ENCODE assay signal across 11 cellular contexts in the genomic region with DNA sequence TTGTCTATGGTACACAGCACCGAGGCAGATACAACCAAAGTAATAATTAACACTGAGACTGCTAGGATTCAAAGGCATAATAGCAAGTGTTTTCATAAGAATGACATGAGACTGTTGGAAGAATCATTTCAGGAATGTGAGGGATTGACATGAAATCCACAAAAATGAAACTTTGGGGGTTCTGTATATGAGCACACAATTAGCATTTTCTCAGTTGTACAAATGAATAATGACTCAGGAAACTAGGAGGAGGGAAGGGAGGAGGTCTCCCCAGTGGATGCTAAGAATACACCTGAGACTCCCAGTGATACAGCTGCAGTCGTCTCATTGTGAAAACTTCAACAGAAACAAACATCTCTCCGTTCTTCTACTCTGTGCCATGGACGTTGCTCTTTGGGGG.
DNase-seq lines count a peak whose midpoint lies in the region; ATAC-seq and TF ChIP-seq lines count a peak whose summit lies in the region.
"Had no signal": no experiment of that assay in that cellular context is flagged by ENCODE, and none has a peak within 500 bp of the region (broad histone marks: within the 10 kb centered on the region; RNA-seq: fewer than 3 reads in every experiment).

No MANE protein-coding gene starts in this region.

- H3K4me3 Mint-ChIP-seq in GM23338 (no peak overlapping the region), osteocyte (ENCODE audit: unreplicated experiment) (no peak overlapping the region), glutamatergic neuron (ENCODE audit: unreplicated experiment) (no peak overlapping the region)
- H3K4me3 Mint-ChIP-seq: CD4-positive, CD25-positive, alpha-beta regulatory T cell; HFFc6; IgD-negative memory B cell had no signal

- H3K4me3 ChIP-seq in GM23338: no peak overlapping the region
- H3K4me3 ChIP-seq: BLaER1 treated with 17β-estradiol and CSF1 and Interleukin-3, amounts not matched to agents 10 nM and 100 nM had no signal

- H3K9me3 Mint-ChIP-seq in GM23338: peaks cover 5% of the 10 kb centered on the region; the same call in 1 of the 3 replicates
- no peaks in the 10 kb centered on the region for H3K9me3 Mint-ChIP-seq in osteocyte (ENCODE audit: unreplicated experiment)
- peaks cover 3% of the 10 kb centered on the region for H3K9me3 Mint-ChIP-seq in glutamatergic neuron (ENCODE audit: unreplicated experiment)
- H3K9me3 Mint-ChIP-seq: IgD-negative memory B cell had no signal

- no peaks in the 10 kb centered on the region for H3K9me2 ChIP-seq in GM23338 (ENCODE audit: insufficient read depth)

- no peaks in the 10 kb centered on the region for H3K4me1 ChIP-seq in GM23338 (ENCODE audit: insufficient read depth)
- H3K4me1 ChIP-seq: BLaER1 treated with 17β-estradiol and CSF1 and Interleukin-3, amounts not matched to agents 10 nM and 100 nM had no signal

- DNase-seq in GM23338 (ENCODE audit: low spot score): no peak
- peak; percentile 13 for DNase-seq in iris pigment epithelial cell (ENCODE audit: low read depth)
- DNase-seq in osteocyte (ENCODE audit: extremely low spot score, unreplicated experiment): no peak
- DNase-seq in DMS53 (lab: John Stamatoyannopoulos, UW): no peak
- DNase-seq in glutamatergic neuron: no peak
- DNase-seq: CD4-positive, CD25-positive, alpha-beta regulatory T cell; HCEC 1CT; HFFc6 had no signal

- H3K27ac ChIP-seq in GM23338 (ENCODE audit: low read depth): no peak overlapping the region
- H3K27ac ChIP-seq: BLaER1 treated with 17β-estradiol and CSF1 and Interleukin-3, amounts not matched to agents 10 nM and 100 nM had no signal

- peaks cover 4% of the 10 kb centered on the region for H3K36me3 Mint-ChIP-seq in GM23338 (ENCODE audit: low read depth)
- H3K36me3 Mint-ChIP-seq in osteocyte (ENCODE audit: unreplicated experiment): peaks cover 4% of the 10 kb centered on the region
- H3K36me3 Mint-ChIP-seq in glutamatergic neuron (ENCODE audit: unreplicated experiment): peaks cover 7% of the 10 kb centered on the region
- H3K36me3 Mint-ChIP-seq: CD4-positive, CD25-positive, alpha-beta regulatory T cell; IgD-negative memory B cell had no signal

- no peaks in the 10 kb centered on the region for H4K20me1 ChIP-seq in GM23338 (replicated peaks; ENCODE audit: insufficient read depth)
- H4K20me1 ChIP-seq: BLaER1 treated with 17β-estradiol and CSF1 and Interleukin-3, amounts not matched to agents 10 nM and 100 nM had no signal

- H3K27me3 Mint-ChIP-seq in GM23338 (ENCODE audit: insufficient read depth, low read depth, poor library complexity) (no peaks in the 10 kb centered on the region), osteocyte (ENCODE audit: unreplicated experiment) (no peaks in the 10 kb centered on the region), glutamatergic neuron (ENCODE audit: unreplicated experiment) (peaks cover 2% of the 10 kb centered on the region)
- H3K27me3 Mint-ChIP-seq: CD4-positive, CD25-positive, alpha-beta regulatory T cell; IgD-negative memory B cell had no signal

- no peaks in the 10 kb centered on the region for H3K36me3 ChIP-seq in GM23338 (ENCODE audit: insufficient read depth)
- H3K36me3 ChIP-seq: BLaER1 treated with 17β-estradiol and CSF1 and Interleukin-3, amounts not matched to agents 10 nM and 100 nM had no signal

- H3K4me2 ChIP-seq in GM23338: no peak overlapping the region
- H3K4me2 ChIP-seq: BLaER1 treated with 17β-estradiol and CSF1 and Interleukin-3, amounts not matched to agents 10 nM and 100 nM had no signal

- ATAC-seq in GM23338 (no peak), GM18519 (IDR thresholded peaks at IDR 0.05; ENCODE audit: low FRiP score, unreplicated experiment) (no peak)

- H3K27me3 ChIP-seq in GM23338 (ENCODE audit: insufficient read depth): no peaks in the 10 kb centered on the region
- H3K27me3 ChIP-seq: BLaER1 treated with 17β-estradiol and CSF1 and Interleukin-3, amounts not matched to agents 10 nM and 100 nM had no signal

- peak overlapping the region; percentile 3; the same call in 1 of the 2 replicates for H3K27ac Mint-ChIP-seq in GM23338
- H3K27ac Mint-ChIP-seq in osteocyte (ENCODE audit: unreplicated experiment): peak overlapping the region; percentile 25
- no peak overlapping the region for H3K27ac Mint-ChIP-seq in glutamatergic neuron (ENCODE audit: unreplicated experiment)
- H3K27ac Mint-ChIP-seq: CD4-positive, CD25-positive, alpha-beta regulatory T cell; HFFc6 had no signal

- H3K4me1 Mint-ChIP-seq in GM23338 (peaks cover 3% of the 10 kb centered on the region; the same call in 2 of the 3 replicates), osteocyte (ENCODE audit: unreplicated experiment) (peaks cover 15% of the 10 kb centered on the region), glutamatergic neuron (ENCODE audit: low read depth, unreplicated experiment) (peaks cover 33% of the 10 kb centered on the region)
- H3K4me1 Mint-ChIP-seq: CD4-positive, CD25-positive, alpha-beta regulatory T cell; IgD-negative memory B cell had no signal

- no peak overlapping the region for H2AFZ ChIP-seq in GM23338

- no peak for TF ChIP-seq CTCF in GM23338 (conservative IDR thresholded peaks at IDR 0.05; ENCODE audit: low read depth in 2 of 2)
- no peak for TF ChIP-seq CTCF in osteocyte (IDR thresholded peaks at IDR 0.05)
- no peak for TF ChIP-seq CTCF in glutamatergic neuron (IDR thresholded peaks at IDR 0.05; ENCODE audit: partially characterized antibody, unreplicated experiment)

- H3K79me2 ChIP-seq in GM23338 (replicated peaks; ENCODE audit: insufficient read depth): no peaks in the 10 kb centered on the region

- H3F3A ChIP-seq in GM23338 (replicated peaks; ENCODE audit: low read depth): no peaks in the 10 kb centered on the region

TF ChIP-seq in GM23338, 12 proteins besides CTCF, POLR2A, EP300 and RAD21 (continues in another document):
- TF ChIP-seq POLR2AphosphoS5 (IDR thresholded peaks at IDR 0.05; ENCODE audit: low read depth) (no peak), JUNB (IDR thresholded peaks at IDR 0.05; ENCODE audit: unreplicated experiment) (no peak), STAT1 (IDR thresholded peaks at IDR 0.05; ENCODE audit: unreplicated experiment) (no peak), EZH2 (IDR thresholded peaks at IDR 0.05; ENCODE audit: low read depth, unreplicated experiment) (no peak), CREB1 (CRISPR knock-in tag; IDR thresholded peaks at IDR 0.05; ENCODE audit: low read depth) (no peak)
- TF ChIP-seq, protein P1, sequence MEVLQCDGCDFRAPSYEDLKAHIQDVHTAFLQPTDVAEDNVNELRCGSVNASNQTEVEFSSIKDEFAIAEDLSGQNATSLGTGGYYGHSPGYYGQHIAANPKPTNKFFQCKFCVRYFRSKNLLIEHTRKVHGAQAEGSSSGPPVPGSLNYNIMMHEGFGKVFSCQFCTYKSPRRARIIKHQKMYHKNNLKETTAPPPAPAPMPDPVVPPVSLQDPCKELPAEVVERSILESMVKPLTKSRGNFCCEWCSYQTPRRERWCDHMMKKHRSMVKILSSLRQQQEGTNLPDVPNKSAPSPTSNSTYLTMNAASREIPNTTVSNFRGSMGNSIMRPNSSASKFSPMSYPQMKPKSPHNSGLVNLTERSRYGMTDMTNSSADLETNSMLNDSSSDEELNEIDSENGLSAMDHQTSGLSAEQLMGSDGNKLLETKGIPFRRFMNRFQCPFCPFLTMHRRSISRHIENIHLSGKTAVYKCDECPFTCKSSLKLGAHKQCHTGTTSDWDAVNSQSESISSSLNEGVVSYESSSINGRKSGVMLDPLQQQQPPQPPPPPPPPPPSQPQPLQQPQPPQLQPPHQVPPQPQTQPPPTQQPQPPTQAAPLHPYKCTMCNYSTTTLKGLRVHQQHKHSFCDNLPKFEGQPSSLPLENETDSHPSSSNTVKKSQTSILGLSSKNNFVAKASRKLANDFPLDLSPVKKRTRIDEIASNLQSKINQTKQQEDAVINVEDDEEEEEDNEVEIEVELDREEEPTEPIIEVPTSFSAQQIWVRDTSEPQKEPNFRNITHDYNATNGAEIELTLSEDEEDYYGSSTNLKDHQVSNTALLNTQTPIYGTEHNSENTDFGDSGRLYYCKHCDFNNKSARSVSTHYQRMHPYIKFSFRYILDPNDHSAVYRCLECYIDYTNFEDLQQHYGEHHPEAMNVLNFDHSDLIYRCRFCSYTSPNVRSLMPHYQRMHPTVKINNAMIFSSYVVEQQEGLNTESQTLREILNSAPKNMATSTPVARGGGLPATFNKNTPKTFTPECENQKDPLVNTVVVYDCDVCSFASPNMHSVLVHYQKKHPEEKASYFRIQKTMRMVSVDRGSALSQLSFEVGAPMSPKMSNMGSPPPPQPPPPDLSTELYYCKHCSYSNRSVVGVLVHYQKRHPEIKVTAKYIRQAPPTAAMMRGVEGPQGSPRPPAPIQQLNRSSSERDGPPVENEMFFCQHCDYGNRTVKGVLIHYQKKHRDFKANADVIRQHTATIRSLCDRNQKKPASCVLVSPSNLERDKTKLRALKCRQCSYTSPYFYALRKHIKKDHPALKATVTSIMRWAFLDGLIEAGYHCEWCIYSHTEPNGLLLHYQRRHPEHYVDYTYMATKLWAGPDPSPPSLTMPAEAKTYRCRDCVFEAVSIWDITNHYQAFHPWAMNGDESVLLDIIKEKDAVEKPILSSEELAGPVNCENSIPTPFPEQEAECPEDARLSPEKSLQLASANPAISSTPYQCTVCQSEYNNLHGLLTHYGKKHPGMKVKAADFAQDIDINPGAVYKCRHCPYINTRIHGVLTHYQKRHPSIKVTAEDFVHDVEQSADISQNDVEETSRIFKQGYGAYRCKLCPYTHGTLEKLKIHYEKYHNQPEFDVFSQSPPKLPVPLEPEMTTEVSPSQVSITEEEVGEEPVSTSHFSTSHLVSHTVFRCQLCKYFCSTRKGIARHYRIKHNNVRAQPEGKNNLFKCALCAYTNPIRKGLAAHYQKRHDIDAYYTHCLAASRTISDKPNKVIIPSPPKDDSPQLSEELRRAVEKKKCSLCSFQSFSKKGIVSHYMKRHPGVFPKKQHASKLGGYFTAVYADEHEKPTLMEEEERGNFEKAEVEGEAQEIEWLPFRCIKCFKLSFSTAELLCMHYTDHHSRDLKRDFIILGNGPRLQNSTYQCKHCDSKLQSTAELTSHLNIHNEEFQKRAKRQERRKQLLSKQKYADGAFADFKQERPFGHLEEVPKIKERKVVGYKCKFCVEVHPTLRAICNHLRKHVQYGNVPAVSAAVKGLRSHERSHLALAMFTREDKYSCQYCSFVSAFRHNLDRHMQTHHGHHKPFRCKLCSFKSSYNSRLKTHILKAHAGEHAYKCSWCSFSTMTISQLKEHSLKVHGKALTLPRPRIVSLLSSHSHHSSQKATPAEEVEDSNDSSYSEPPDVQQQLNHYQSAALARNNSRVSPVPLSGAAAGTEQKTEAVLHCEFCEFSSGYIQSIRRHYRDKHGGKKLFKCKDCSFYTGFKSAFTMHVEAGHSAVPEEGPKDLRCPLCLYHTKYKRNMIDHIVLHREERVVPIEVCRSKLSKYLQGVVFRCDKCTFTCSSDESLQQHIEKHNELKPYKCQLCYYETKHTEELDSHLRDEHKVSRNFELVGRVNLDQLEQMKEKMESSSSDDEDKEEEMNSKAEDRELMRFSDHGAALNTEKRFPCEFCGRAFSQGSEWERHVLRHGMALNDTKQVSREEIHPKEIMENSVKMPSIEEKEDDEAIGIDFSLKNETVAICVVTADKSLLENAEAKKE (CRISPR knock-in tag; IDR thresholded peaks at IDR 0.05): no peak
